5 cellular contexts compared by ENCODE assay signal in the genomic region with DNA sequence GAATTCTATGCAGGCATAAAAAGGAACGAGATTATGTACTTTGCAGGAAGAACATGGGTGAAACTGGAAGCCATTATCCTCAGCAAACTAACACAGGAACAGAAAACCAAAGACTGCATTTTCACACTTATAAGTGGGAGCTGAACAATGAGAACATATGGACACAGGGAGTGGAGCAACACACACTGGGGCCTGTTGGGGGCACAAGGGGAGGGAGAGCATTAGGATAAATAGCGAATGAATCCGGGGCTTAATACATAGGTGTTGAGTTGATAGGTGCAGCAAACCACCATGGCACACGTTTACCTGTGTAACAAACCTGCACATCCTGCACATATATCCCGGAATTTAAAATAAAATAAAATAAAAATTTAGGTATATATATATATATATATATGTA.
DNase-seq lines count a peak whose midpoint lies in the region; FAIRE-seq and TF ChIP-seq lines count a peak whose summit lies in the region.
"Not testable (repeated sequence)": the region's sequence is repeated elsewhere in the genome, so short reads cannot be mapped to it uniquely, and the experiment has no call there.

No MANE protein-coding gene starts in this region.

- not testable (repeated sequence) for H3K4me2 ChIP-seq in H9 (ENCODE audit: insufficient read depth, insufficient read length, low read length); H1 (ENCODE audit: insufficient read depth in 1 of 2, low read depth in 2 of 2, low read length in 2 of 2)

- not testable (repeated sequence) for TF ChIP-seq EP300 in H1 (IDR thresholded peaks at IDR 0.05; ENCODE audit: borderline replicate concordance in 1 of 2, low read depth in 2 of 2, low read length in 2 of 2)

- H3K79me1 ChIP-seq in H9 (ENCODE audit: insufficient read depth, low read depth, low read length, poor library complexity, severe bottlenecking); H1 (ENCODE audit: low read depth, low read length): not testable (repeated sequence)

- not testable (repeated sequence) for H3K27ac ChIP-seq in A673 (ENCODE audit: low read depth, low read length, poor library complexity, severe bottlenecking); H9 (ENCODE audit: insufficient read length, low read depth, low read length); WERI-Rb-1; H1 (ENCODE audit: low read depth, low read length)

- POLR2A ChIA-PET in A673 (lab: Charles Lee; ENCODE audit: low non-redundant PET); H1 (lab: Charles Lee; ENCODE audit: partially characterized antibody): not testable (repeated sequence)

- not testable (repeated sequence) for H3K4me1 Mint-ChIP-seq in H9; endothelial cell (ENCODE audit: unreplicated experiment)

- not testable (repeated sequence) for H4K91ac ChIP-seq in H9 (ENCODE audit: insufficient read length, low read depth, low read length); H1 (replicated peaks; ENCODE audit: insufficient read length, low read length)

- not testable (repeated sequence) for H2BK15ac ChIP-seq in H9 (ENCODE audit: low read depth, low read length); H1 (ENCODE audit: low read length)

- not testable (repeated sequence) for H3K56ac ChIP-seq in H9 (ENCODE audit: insufficient read length, low read depth, low read length); H1 (replicated peaks; ENCODE audit: insufficient read length, low read depth, low read length)

- H4K5ac ChIP-seq in H9 (ENCODE audit: insufficient read length, low read depth, low read length); H1 (ENCODE audit: insufficient read length, low read depth, low read length): not testable (repeated sequence)

- not testable (repeated sequence) for DNase-seq in A673 (ENCODE audit: low spot score); H9; WERI-Rb-1; H1 (ENCODE audit: low read depth in 1 of 2, low spot score in 2 of 2); endothelial cell (ENCODE audit: low spot score)

- CTCF ChIA-PET in A673 (lab: Charles Lee): not testable (repeated sequence)
- CTCF ChIA-PET in H1 (lab: Charles Lee; ENCODE audit: partially characterized antibody): interaction anchor here (0.7 to 3.3 kb wide), 15 partner anchors 11 to 309 kb away, joined by 3 to 23 read pairs (median 3); no protein-coding TSS in a partner anchor

- H3K9me3 ChIP-seq in A673 (ENCODE audit: low read depth, low read length, poor library complexity, severe bottlenecking); H9 (ENCODE audit: control insufficient read depth, low read depth, low read length); WERI-Rb-1 (ENCODE audit: severe bottlenecking); H1 (ENCODE audit: insufficient read depth in 2 of 2, low read depth in 1 of 2, low read length in 1 of 2): not testable (repeated sequence)

- not testable (repeated sequence) for H3K27me3 Mint-ChIP-seq in H9 (ENCODE audit: low read depth); endothelial cell (ENCODE audit: unreplicated experiment)

- H2AK5ac ChIP-seq in H9 (ENCODE audit: insufficient read length, low read length); H1 (ENCODE audit: low read depth, low read length): not testable (repeated sequence)

- H3K23ac ChIP-seq in H9 (ENCODE audit: insufficient read length, low read depth, low read length); H1 (ENCODE audit: insufficient read length): not testable (repeated sequence)

- not testable (repeated sequence) for H3K14ac ChIP-seq in H9 (ENCODE audit: insufficient read depth, low read length); H1 (ENCODE audit: insufficient read length)

- TF ChIP-seq CTCF in A673 (conservative IDR thresholded peaks at IDR 0.05; ENCODE audit: low read depth, low read length): 0 out of 2 replicates have a peak, but pooled peaks have one; percentile 12
- peak; percentile 44; the same call in 2 of the 3 replicates for TF ChIP-seq CTCF in H9 (conservative IDR thresholded peaks at IDR 0.05)
- TF ChIP-seq CTCF in WERI-Rb-1 (IDR thresholded peaks at IDR 0.05; ENCODE audit: low read depth, low read length): 0 out of 2 replicates have a peak, but pooled peaks have one; percentile 1
- TF ChIP-seq CTCF in H1 (IDR thresholded peaks at IDR 0.05; ENCODE audit: control extremely low read depth in 1 of 3, insufficient read depth in 1 of 3, low read depth in 1 of 3, low read length in 3 of 3): peak; percentile 8 to 47 (median 42); a peak in 3 of 4 replicates
- peak; percentile 13 for TF ChIP-seq CTCF in endothelial cell (IDR thresholded peaks at IDR 0.05; ENCODE audit: unreplicated experiment)

- H3K9ac ChIP-seq in H9 (ENCODE audit: extremely low read depth, insufficient read length, low read length); H1 (replicated peaks in 1 of 4; ENCODE audit: extremely low read depth in 1 of 4, low read depth in 3 of 4, low read length in 3 of 4): not testable (repeated sequence)

- FAIRE-seq in H1 (lab: Jason Lieb, UNC): not testable (repeated sequence)

- H3K4me1 ChIP-seq in A673 (ENCODE audit: insufficient read depth, low read length, poor library complexity, severe bottlenecking); H9 (ENCODE audit: insufficient read depth, low read length); H1 (replicated peaks in 1 of 4; ENCODE audit: control insufficient read depth in 3 of 4, insufficient read depth in 4 of 4, low read length in 3 of 4): not testable (repeated sequence)

- peak; percentile 16 to 38; a peak in 3 of 4 replicates for TF ChIP-seq RAD21 in H1 (IDR thresholded peaks at IDR 0.05 in 1 of 2, conservative IDR thresholded peaks at IDR 0.05 in 1 of 2; ENCODE audit: low read depth in 2 of 2, low read length in 2 of 2)

- intact Hi-C loops in A673 (cut with micrococcal nuclease; ENCODE audit: unreplicated experiment): not testable (repeated sequence)

- H3K23me2 ChIP-seq in H9 (ENCODE audit: insufficient read length, low read depth, low read length, poor library complexity, severe bottlenecking); H1 (ENCODE audit: low read depth, low read length): not testable (repeated sequence)

- H3K4ac ChIP-seq in H9 (ENCODE audit: low read depth, low read length); H1 (replicated peaks; ENCODE audit: insufficient read length, low read depth, low read length): not testable (repeated sequence)

- TF ChIP-seq POLR2A in H1 (IDR thresholded peaks at IDR 0.05; ENCODE audit: control extremely low read depth in 1 of 2, low read depth in 2 of 2, low read length in 2 of 2): not testable (repeated sequence)

- H4K8ac ChIP-seq in H9 (replicated peaks; ENCODE audit: insufficient read length, low read depth, low read length); H1 (ENCODE audit: extremely low read depth, insufficient read depth, low read length): not testable (repeated sequence)

- not testable (repeated sequence) for H2BK120ac ChIP-seq in H9 (ENCODE audit: low read depth, low read length, poor library complexity, severe bottlenecking); H1 (replicated peaks; ENCODE audit: low read depth, low read length)

- H3K4me3 Mint-ChIP-seq in H9; endothelial cell (ENCODE audit: unreplicated experiment): not testable (repeated sequence)

- H2BK20ac ChIP-seq in H9 (ENCODE audit: low read depth, low read length, poor library complexity, severe bottlenecking); H1 (ENCODE audit: low read length): not testable (repeated sequence)

- not testable (repeated sequence) for H4K20me1 ChIP-seq in H9 (ENCODE audit: control insufficient read depth, insufficient read depth, insufficient read length); H1 (replicated peaks in 1 of 2; ENCODE audit: control insufficient read depth in 1 of 2, insufficient read depth in 2 of 2, low read length in 2 of 2)

- not testable (repeated sequence) for H3K4me3 ChIP-seq in A673 (ENCODE audit: low read depth, low read length, poor library complexity, severe bottlenecking); WERI-Rb-1 (ENCODE audit: low read depth, low read length); H1 (ENCODE audit: extremely low read depth in 1 of 4, insufficient read depth in 2 of 4, low read depth in 3 of 4, low read length in 4 of 4)

- H3K27ac Mint-ChIP-seq in H9; endothelial cell (ENCODE audit: unreplicated experiment): not testable (repeated sequence)

- not testable (repeated sequence) for H3K79me2 ChIP-seq in H9 (ENCODE audit: insufficient read depth, low read length); H1 (ENCODE audit: control insufficient read depth in 1 of 2, insufficient read depth in 2 of 2, low read length in 2 of 2)

- H3K36me3 ChIP-seq in A673 (ENCODE audit: insufficient read depth, low read length, poor library complexity, severe bottlenecking); WERI-Rb-1; H1 (ENCODE audit: control insufficient read depth in 2 of 4, insufficient read depth in 4 of 4, low read length in 3 of 4): not testable (repeated sequence)

- H2BK12ac ChIP-seq in H9 (ENCODE audit: insufficient read length, low read depth, low read length); H1 (ENCODE audit: low read depth, low read length): not testable (repeated sequence)

- BruUV-seq in A673 (replicated peaks; lab: Mats Ljungman, UMichigan): not testable (repeated sequence)

- H3K9me3 Mint-ChIP-seq in H9; endothelial cell (ENCODE audit: unreplicated experiment): not testable (repeated sequence)

- H3K36me3 Mint-ChIP-seq in H9 (ENCODE audit: insufficient read depth in 1 of 3, low read depth in 3 of 3); endothelial cell (ENCODE audit: low read depth, unreplicated experiment): not testable (repeated sequence)

- no CpG with 5 or more reads among the region's 5 CpGs for WGBS in H9 (ENCODE audit: extremely low coverage, insufficient read length, low lambda C conversion rate)
- WGBS in H1 (ENCODE audit: extremely low coverage in 1 of 2, insufficient coverage in 1 of 2, insufficient read length in 1 of 2, insufficient replicate concordance in 2 of 2, low coverage in 1 of 2, low lambda C conversion rate in 2 of 2, missing lambda C conversion rate in 1 of 2), 2 experiments: 81% methylated on average over 5 of the region's 5 CpGs; no CpG with 5 or more reads in 1 of the 2 experiments

- H2BK5ac ChIP-seq in H9 (ENCODE audit: insufficient read length, low read length); H1 (ENCODE audit: low read depth, low read length): not testable (repeated sequence)

- H2AFZ ChIP-seq in H9 (ENCODE audit: low read length); H1 (ENCODE audit: low read length): not testable (repeated sequence)

- H3K27me3 ChIP-seq in A673 (replicated peaks; ENCODE audit: insufficient read depth, low read depth, low read length, poor library complexity); H9 (ENCODE audit: insufficient read depth, low read length); H1 (replicated peaks in 1 of 4; ENCODE audit: control insufficient read depth in 3 of 4, extremely low read depth in 1 of 4, insufficient read depth in 3 of 4, low read length in 3 of 4): not testable (repeated sequence)
- peaks cover 79% of the 10 kb centered on the region for H3K27me3 ChIP-seq in WERI-Rb-1 (ENCODE audit: insufficient read depth, low read depth, severe bottlenecking)

- H3T11ph ChIP-seq in H9 (ENCODE audit: low read length): not testable (repeated sequence)

- not testable (repeated sequence) for H3K18ac ChIP-seq in H9 (ENCODE audit: insufficient read length, low read depth, low read length); H1 (ENCODE audit: extremely low read depth, low read length)
